Comparison of ENCODE assay signal across 8 cellular contexts in the genomic region with DNA sequence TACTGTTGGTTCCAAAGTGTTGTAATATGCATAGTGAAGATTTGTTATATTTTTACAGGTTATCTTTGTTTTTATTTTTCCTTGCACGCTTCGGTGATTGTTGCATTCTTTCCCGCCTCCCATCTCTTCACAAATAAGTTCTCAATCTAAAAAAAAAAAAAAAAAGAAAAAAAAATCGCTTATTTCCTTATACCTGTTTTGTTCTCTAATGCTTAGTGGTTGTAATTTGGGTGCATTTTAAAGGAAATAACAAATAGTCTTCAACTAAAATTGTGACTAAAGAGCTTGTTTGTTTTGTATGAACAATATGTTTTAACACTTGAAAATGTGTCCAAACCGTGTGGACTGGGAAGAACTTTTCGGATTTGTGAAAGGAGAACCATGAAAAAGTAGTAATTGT. TPM values are rescaled to one million over a fixed set of nuclear protein-coding genes. Genes with fewer than 3 reads are reported as not detected.
DNase-seq lines count a peak whose midpoint lies in the region; ATAC-seq and TF ChIP-seq lines count a peak whose summit lies in the region.

No MANE protein-coding gene starts in this region.

- H3K4me1 ChIP-seq in right atrium auricular region (peaks cover 0 to 46% of the 10 kb centered on the region in 2 donors), mesodermal cell (ENCODE audit: control insufficient read depth, insufficient read depth, low read length, poor library complexity, severe bottlenecking) (peaks cover 21% of the 10 kb centered on the region), vagina (peaks cover 62% of the 10 kb centered on the region)

- no peak for TF ChIP-seq CTCF in right atrium auricular region (IDR thresholded peaks at IDR 0.05)
- TF ChIP-seq CTCF in brain (conservative IDR thresholded peaks at IDR 0.05) = no peak
- TF ChIP-seq CTCF in vagina (IDR thresholded peaks at IDR 0.05) = no peak

- no peaks in the 10 kb centered on the region for H3K27me3 ChIP-seq in right atrium auricular region
- H3K27me3 ChIP-seq in vagina = no peaks in the 10 kb centered on the region

- no peaks in the 10 kb centered on the region for H3K9me3 ChIP-seq in right atrium auricular region
- no peaks in the 10 kb centered on the region for H3K9me3 ChIP-seq in mesodermal cell (ENCODE audit: control insufficient read depth, low read length)
- no peaks in the 10 kb centered on the region for H3K9me3 ChIP-seq in vagina

- H3K27ac ChIP-seq in right atrium auricular region = peak overlapping the region; percentile 97 to 99
- H3K27ac ChIP-seq in mesodermal cell (ENCODE audit: low read depth, low read length, severe bottlenecking) = no peak overlapping the region
- peak overlapping the region; percentile 94 for H3K27ac ChIP-seq in vagina

- H3K4me3 ChIP-seq in right atrium auricular region (peak overlapping the region; percentile 80 to 92), mesodermal cell (ENCODE audit: extremely low read depth, insufficient read depth, low read length, poor library complexity, severe bottlenecking) (peak overlapping the region; percentile 98), vagina (peak overlapping the region; percentile 65 to 79)

- peaks cover 69% of the 10 kb centered on the region for H3K4me1 Mint-ChIP-seq in brain

- peak overlapping the region; percentile 89 to 98 (median 93) for H3K4me3 Mint-ChIP-seq in brain

- no peaks in the 10 kb centered on the region for H3K36me3 ChIP-seq in right atrium auricular region
- peaks cover 18% of the 10 kb centered on the region for H3K36me3 ChIP-seq in mesodermal cell (ENCODE audit: control insufficient read depth, insufficient read depth, low read length)
- H3K36me3 ChIP-seq in vagina = no peaks in the 10 kb centered on the region

- H3K36me3 Mint-ChIP-seq in brain = peaks cover 24% of the 10 kb centered on the region

- intact Hi-C loops in cardiac septum (cut with DNase I) = no loop called here
- intact Hi-C loops in vagina (cut with DNase I) = no loop called here

- H3K27me3 Mint-ChIP-seq in brain = peaks cover 13% of the 10 kb centered on the region

- WGBS in mesodermal cell (ENCODE audit: insufficient coverage in 2 of 2), 2 experiments = 13% methylated on average over 2 of the region's 6 CpGs; no CpG with 5 or more reads in 1 of the 2 experiments

- ATAC-seq in HG03039 (IDR thresholded peaks at IDR 0.05; ENCODE audit: unreplicated experiment) = no peak

- H3K9me3 Mint-ChIP-seq in brain = no peaks in the 10 kb centered on the region

- DNase-seq in right atrium auricular region (ENCODE audit: low spot score) = no peak
- DNase-seq in cardiac septum (ENCODE audit: low spot score) = no peak
- no peak for DNase-seq in vagina (ENCODE audit: extremely low spot score in 2 of 2)
- DNase-seq in NCI-H226 = no peak
- no peak for DNase-seq in NCI-H82 treated with DMSO at 0.1 percent for 48 hours (lab: John Stamatoyannopoulos, UW; ENCODE audit: unreplicated experiment)

- TF ChIP-seq POLR2A in vagina (IDR thresholded peaks at IDR 0.05) = no peak

- peak overlapping the region; percentile 94 to 100 (median 96) for H3K27ac Mint-ChIP-seq in brain

RNA-seq across cellular contexts. Expression of gene CAND1, which starts 1.5 kb away (rescaled TPM):
- total RNA-seq in right atrium auricular region (10 to 100 TPM; 23.1 to 24.8 TPM), cardiac septum (48.3 TPM), vagina (68.0 TPM)
- polyA plus RNA-seq in brain (ENCODE audit: insufficient read depth, low read depth, low replicate concordance) = 47.0 TPM
- polyA plus RNA-seq in mesodermal cell (2013, experiment 1 of 2) = 168 TPM
- polyA plus RNA-seq in mesodermal cell (2013, experiment 2 of 2) = 184 TPM
